In the genomic region with DNA sequence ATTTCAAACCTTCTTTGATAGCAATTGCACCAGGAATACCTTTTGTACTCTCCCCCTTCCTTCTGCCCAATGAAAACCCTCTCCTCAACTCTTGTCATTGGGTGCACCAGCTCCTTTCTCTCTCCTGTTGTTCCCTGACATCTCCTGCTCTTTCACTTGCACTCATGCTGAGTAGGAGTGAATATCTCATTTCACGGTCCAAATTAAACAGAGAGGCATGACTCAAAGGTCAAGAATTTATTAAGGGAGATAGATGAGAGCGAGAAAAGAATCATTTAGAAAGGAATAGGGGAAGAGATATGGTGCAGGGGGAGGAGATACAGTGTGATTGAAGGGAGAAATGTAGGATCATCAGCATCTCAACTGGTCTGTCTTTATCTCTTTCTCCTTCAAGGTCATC, we compare ENCODE assay signal across 17 cellular contexts. TPM values are rescaled to one million over a fixed set of nuclear protein-coding genes. Genes with fewer than 3 reads are reported as not detected.
DNase-seq lines count a peak whose midpoint lies in the region; ATAC-seq and TF ChIP-seq lines count a peak whose summit lies in the region.
"Had no signal": no experiment of that assay in that cellular context is flagged by ENCODE, and none has a peak within 500 bp of the region (broad histone marks: within the 10 kb centered on the region; RNA-seq: fewer than 3 reads in every experiment).

No MANE protein-coding gene starts in this region.

- no peak overlapping the region for H3K4me3 Mint-ChIP-seq in activated T-cell treated with anti-CD3 and anti-CD28 coated beads, Interleukin-2, amount 50 U/mL, for 72 hours
- no peak overlapping the region for H3K4me3 Mint-ChIP-seq in activated B cell treated with CpG ODN at 0.5 μM for 24 hours

- peaks cover 6% of the 10 kb centered on the region for H3K4me1 ChIP-seq in fibroblast of lung (ENCODE audit: control insufficient read depth, extremely low read depth, insufficient read depth, low read length)
- H3K4me1 ChIP-seq in spleen = peaks cover 0 to 83% (median 41%) of the 10 kb centered on the region in 6 donors

- no peak for TF ChIP-seq POLR2A in spleen (IDR thresholded peaks at IDR 0.05)

- peaks cover 18 to 61% of the 10 kb centered on the region in 2 donors for H3K36me3 Mint-ChIP-seq in activated T-cell treated with anti-CD3 and anti-CD28 coated beads, Interleukin-2, amount 50 U/mL, for 72 hours (ENCODE audit: insufficient read depth in 2 of 2)
- peaks cover 97% of the 10 kb centered on the region for H3K36me3 Mint-ChIP-seq in activated B cell treated with CpG ODN at 0.5 μM for 24 hours (ENCODE audit: low read depth)

- peak overlapping the region; percentile 14 for H3K27ac Mint-ChIP-seq in activated T-cell treated with anti-CD3 and anti-CD28 coated beads, Interleukin-2, amount 50 U/mL, for 72 hours
- H3K27ac Mint-ChIP-seq in activated B cell treated with CpG ODN at 0.5 μM for 24 hours = peak overlapping the region; percentile 84

- peak overlapping the region; percentile 17 for H3K4me2 ChIP-seq in fibroblast of lung (ENCODE audit: extremely low read depth, insufficient read depth, low read length)

- POLR2A ChIA-PET in activated B cell treated with CpG ODN at 0.5 μM for 24 hours (lab: Charles Lee) = interaction anchor here (1.0 to 8.4 kb wide), 3 partner anchors 14 to 23 kb away, joined by 3 to 92 read pairs (median 10); partner anchors contain the start of gene AIM2

- H3K36me3 ChIP-seq in fibroblast of lung (ENCODE audit: control insufficient read depth, insufficient read depth, low read length) = peaks cover 14% of the 10 kb centered on the region
- H3K36me3 ChIP-seq in spleen = peaks cover 8 to 100% (median 70%) of the 10 kb centered on the region in 6 donors

- H3K27ac ChIP-seq in fibroblast of lung (ENCODE audit: insufficient read depth, low read length) (no peak overlapping the region), spleen (peak overlapping the region in 7 of 8 donors; percentile 15 to 80 (median 64))

- CTCF ChIA-PET in activated B cell treated with CpG ODN at 0.5 μM for 24 hours (lab: Charles Lee) = interaction anchor here (0.9 to 8.6 kb wide), 4 partner anchors 16 to 78 kb away, joined by 3 to 124 read pairs (median 6); partner anchors contain the start of gene AIM2

- intact Hi-C loops in activated B cell treated with CpG ODN at 0.5 μM for 24 hours (cut with micrococcal nuclease) (loop anchor here (5.0 kb wide), 1 partner anchor 37 kb away; no protein-coding TSS in a partner anchor), spleen (cut with DNase I; ENCODE audit: low total_unique reads) (no loop called here)

- no peak for TF ChIP-seq CTCF in activated B cell treated with CpG ODN at 0.5 μM for 24 hours (IDR thresholded peaks at IDR 0.05)
- TF ChIP-seq CTCF in fibroblast of lung (conservative IDR thresholded peaks at IDR 0.05 in 1 of 2, IDR thresholded peaks at IDR 0.05 in 1 of 2; ENCODE audit: low read depth in 1 of 2, low read length in 2 of 2) = no peak
- TF ChIP-seq CTCF in spleen (IDR thresholded peaks at IDR 0.05 in 8 of 11, conservative IDR thresholded peaks at IDR 0.05 in 3 of 11) = no peak

- 63 to 79% (median 72%) methylated on average over 2 of the region's 2 CpGs for WGBS in spleen, 5 donors

- DNase-seq in activated T-cell treated with anti-CD3 and anti-CD28 coated beads, Interleukin-2, amount 50 U/mL, for 72 hours = no peak
- no peak for DNase-seq in activated T-cell treated with anti-CD3 and anti-CD28 coated beads, Interleukin-2, amount 50 U/mL, for 48 hours
- DNase-seq in activated B cell treated with CpG ODN at 0.5 μM for 24 hours (no peak), fibroblast of lung (ENCODE audit: low read depth in 2 of 2) (peak in 1 of 2 donors; percentile 43), spleen (no peak), CD1c-positive myeloid dendritic cell (ENCODE audit: extremely low spot score) (no peak)
- DNase-seq: amniotic stem cell, GF-D8, hippocampal formation, MM.1S, mucosa of descending colon, trophoblast cell had no signal

- H3K9me3 ChIP-seq in fibroblast of lung (ENCODE audit: control insufficient read depth, insufficient read depth, low read depth, low read length) (no peaks in the 10 kb centered on the region), spleen (no peaks in the 10 kb centered on the region)
- H3K9me3 ChIP-seq: mucosa of descending colon had no signal

- peaks cover 50% of the 10 kb centered on the region for H3K4me1 Mint-ChIP-seq in activated T-cell treated with anti-CD3 and anti-CD28 coated beads, Interleukin-2, amount 50 U/mL, for 72 hours (ENCODE audit: low read depth)
- H3K4me1 Mint-ChIP-seq in activated B cell treated with CpG ODN at 0.5 μM for 24 hours = peaks cover 80% of the 10 kb centered on the region

- H3K27me3 ChIP-seq in fibroblast of lung (ENCODE audit: control insufficient read depth, insufficient read depth, low read length) = no peaks in the 10 kb centered on the region
- no peaks in the 10 kb centered on the region for H3K27me3 ChIP-seq in spleen (replicated peaks in 1 of 7)

- H2AFZ ChIP-seq in fibroblast of lung (ENCODE audit: low read length) = no peak overlapping the region

- ATAC-seq in activated T-cell treated with anti-CD3 and anti-CD28 coated beads, Interleukin-2, amount 50 U/mL, for 72 hours (replicated peaks in 1 of 2) = no peak
- no peak for ATAC-seq in activated B cell treated with CpG ODN at 0.5 μM for 24 hours (ENCODE audit: low read depth)
- ATAC-seq in GM19463 (IDR thresholded peaks at IDR 0.05; ENCODE audit: unreplicated experiment) = no peak
- ATAC-seq in GM21529 (IDR thresholded peaks at IDR 0.05; ENCODE audit: unreplicated experiment) = no peak
- ATAC-seq: activated CD4-positive, CD25-positive, alpha-beta regulatory T cell treated with anti-CD3 and anti-CD28 coated beads, Interleukin-2, amount 50 U/mL, for 24 hours; mucosa of descending colon had no signal

- H3K9ac ChIP-seq in fibroblast of lung (ENCODE audit: insufficient read depth, low read length) = no peak overlapping the region

- no peaks in the 10 kb centered on the region for H3K79me2 ChIP-seq in fibroblast of lung (ENCODE audit: control insufficient read depth, insufficient read depth, low read length)

- H3K4me3 ChIP-seq in fibroblast of lung (replicated peaks in 1 of 4; ENCODE audit: control extremely low read depth in 1 of 4, insufficient read depth in 1 of 4, low read depth in 3 of 4, low read length in 4 of 4) (no peak overlapping the region), spleen (no peak overlapping the region)
- H3K4me3 ChIP-seq: mucosa of descending colon had no signal

- H4K20me1 ChIP-seq in fibroblast of lung (ENCODE audit: control insufficient read depth, extremely low read depth, insufficient read depth, low read length) = no peaks in the 10 kb centered on the region

- no peaks in the 10 kb centered on the region for H3K9me3 Mint-ChIP-seq in activated T-cell treated with anti-CD3 and anti-CD28 coated beads, Interleukin-2, amount 50 U/mL, for 72 hours
- H3K9me3 Mint-ChIP-seq in activated B cell treated with CpG ODN at 0.5 μM for 24 hours = no peaks in the 10 kb centered on the region

- H3K27me3 Mint-ChIP-seq in activated T-cell treated with anti-CD3 and anti-CD28 coated beads, Interleukin-2, amount 50 U/mL, for 72 hours (ENCODE audit: low read depth) = no peaks in the 10 kb centered on the region
- no peaks in the 10 kb centered on the region for H3K27me3 Mint-ChIP-seq in activated B cell treated with CpG ODN at 0.5 μM for 24 hours

RNA-seq across cellular contexts. Expression of gene AIM2, which starts 22.1 kb away (rescaled TPM):
- 100 to 1,000 TPM in 1 of 2 donors, 10 to 100 TPM in 1; 37.6 to 103 TPM for total RNA-seq in activated T-cell treated with anti-CD3 and anti-CD28 coated beads, Interleukin-2, amount 50 U/mL, for 72 hours
- 46.5 and 53.3 TPM in 2 replicates for total RNA-seq in activated B cell treated with CpG ODN at 0.5 μM for 24 hours
- total RNA-seq in fibroblast of lung = not detected in 2 replicates
- polyA plus RNA-seq in fibroblast of lung = not detected in 2 replicates
- not detected in 2 replicates for polyA plus RNA-seq in fibroblast of lung (2012)
- not detected in 2 replicates for polyA minus RNA-seq in fibroblast of lung (ENCODE audit: low replicate concordance)
- total RNA-seq in spleen = 10 to 100 TPM; 29.3 to 73.9 (median 42.6) TPM
- 10 to 100 TPM; 26.2 to 57.8 (median 33.4) TPM for polyA plus RNA-seq in spleen
- total RNA-seq: NCI-H460 had no signal
- polyA plus RNA-seq: AG04450 had no signal

RNA-seq across cellular contexts. Expression of gene IFI16, which starts 44.7 kb away (rescaled TPM):
- total RNA-seq in activated T-cell treated with anti-CD3 and anti-CD28 coated beads, Interleukin-2, amount 50 U/mL, for 72 hours = 100 to 1,000 TPM; 311 to 326 TPM
- total RNA-seq in activated B cell treated with CpG ODN at 0.5 μM for 24 hours = 145 and 160 TPM in 2 replicates
- total RNA-seq in fibroblast of lung = 134 and 141 TPM in 2 replicates
- polyA plus RNA-seq in fibroblast of lung = 193 and 223 TPM in 2 replicates
- 124 and 152 TPM in 2 replicates for polyA plus RNA-seq in fibroblast of lung (2012)
- polyA minus RNA-seq in fibroblast of lung (ENCODE audit: low replicate concordance) = 22.7 and 29.1 TPM in 2 replicates
- total RNA-seq in spleen = 100 to 1,000 TPM; 155 to 201 (median 175) TPM
- polyA plus RNA-seq in spleen = 100 to 1,000 TPM; 165 to 205 (median 186) TPM

Comparison
In these comparisons a context has a peak if more than half of its experiments do, and no peak if none do; other contexts are left out.
1. RNA of gene AIM2, which starts 22.1 kb away (total RNA-seq): 37.6 to 103 TPM in activated T-cell treated with anti-CD3 and anti-CD28 coated beads, Interleukin-2, amount 50 U/mL, for 72 hours, 46.5 to 53.3 TPM in activated B cell treated with CpG ODN at 0.5 μM for 24 hours and 29.3 to 73.9 TPM in spleen; not detected in fibroblast of lung; every median in the first group is over 10 times any median in the second.